In the genomic region with DNA sequence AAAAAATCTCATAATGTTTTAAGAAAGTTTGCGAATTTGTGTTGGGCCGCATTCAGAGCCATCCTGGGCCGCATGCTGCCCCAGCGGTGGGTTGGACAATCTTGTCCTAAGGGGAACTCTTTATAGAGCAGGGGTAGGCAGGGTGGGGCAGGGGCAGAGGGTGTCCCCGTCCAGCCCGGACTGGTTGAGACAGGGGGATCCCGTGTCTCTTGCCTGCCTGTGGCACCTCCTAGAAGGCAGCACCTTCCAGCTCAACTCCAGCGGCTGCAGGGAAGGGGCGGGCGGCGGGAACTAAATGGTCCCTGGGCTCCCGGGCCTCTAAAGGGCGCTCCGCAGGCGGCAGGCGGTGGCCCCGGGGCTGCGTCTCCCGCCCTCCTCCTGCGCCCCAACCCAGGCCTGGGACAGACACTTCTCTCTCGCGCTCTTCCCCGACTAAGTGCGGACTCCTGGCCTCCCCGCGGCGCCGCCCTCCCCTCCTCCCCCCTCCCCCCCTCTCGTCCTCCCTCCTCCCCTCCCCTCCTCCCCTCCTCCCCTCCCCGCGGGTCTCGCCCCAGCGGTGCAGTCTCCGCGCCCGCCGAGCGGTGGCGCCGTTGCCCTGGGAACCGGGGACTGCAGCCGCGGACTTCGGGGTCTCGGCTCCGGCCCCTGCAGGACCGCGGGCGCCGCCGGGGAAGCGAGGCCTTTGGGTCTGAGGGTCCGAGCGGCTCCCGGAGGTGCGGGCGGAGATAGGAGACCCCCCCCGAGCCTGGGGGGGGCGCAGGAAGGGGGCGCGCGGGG, we compare ENCODE assay signal across 1 cellular context.
TF ChIP-seq lines count a peak whose summit lies in the region.

No MANE protein-coding gene starts in this region.

TF ChIP-seq in GM23338, 12 proteins besides CTCF, POLR2A, EP300 and RAD21:
- TF ChIP-seq, protein P1, sequence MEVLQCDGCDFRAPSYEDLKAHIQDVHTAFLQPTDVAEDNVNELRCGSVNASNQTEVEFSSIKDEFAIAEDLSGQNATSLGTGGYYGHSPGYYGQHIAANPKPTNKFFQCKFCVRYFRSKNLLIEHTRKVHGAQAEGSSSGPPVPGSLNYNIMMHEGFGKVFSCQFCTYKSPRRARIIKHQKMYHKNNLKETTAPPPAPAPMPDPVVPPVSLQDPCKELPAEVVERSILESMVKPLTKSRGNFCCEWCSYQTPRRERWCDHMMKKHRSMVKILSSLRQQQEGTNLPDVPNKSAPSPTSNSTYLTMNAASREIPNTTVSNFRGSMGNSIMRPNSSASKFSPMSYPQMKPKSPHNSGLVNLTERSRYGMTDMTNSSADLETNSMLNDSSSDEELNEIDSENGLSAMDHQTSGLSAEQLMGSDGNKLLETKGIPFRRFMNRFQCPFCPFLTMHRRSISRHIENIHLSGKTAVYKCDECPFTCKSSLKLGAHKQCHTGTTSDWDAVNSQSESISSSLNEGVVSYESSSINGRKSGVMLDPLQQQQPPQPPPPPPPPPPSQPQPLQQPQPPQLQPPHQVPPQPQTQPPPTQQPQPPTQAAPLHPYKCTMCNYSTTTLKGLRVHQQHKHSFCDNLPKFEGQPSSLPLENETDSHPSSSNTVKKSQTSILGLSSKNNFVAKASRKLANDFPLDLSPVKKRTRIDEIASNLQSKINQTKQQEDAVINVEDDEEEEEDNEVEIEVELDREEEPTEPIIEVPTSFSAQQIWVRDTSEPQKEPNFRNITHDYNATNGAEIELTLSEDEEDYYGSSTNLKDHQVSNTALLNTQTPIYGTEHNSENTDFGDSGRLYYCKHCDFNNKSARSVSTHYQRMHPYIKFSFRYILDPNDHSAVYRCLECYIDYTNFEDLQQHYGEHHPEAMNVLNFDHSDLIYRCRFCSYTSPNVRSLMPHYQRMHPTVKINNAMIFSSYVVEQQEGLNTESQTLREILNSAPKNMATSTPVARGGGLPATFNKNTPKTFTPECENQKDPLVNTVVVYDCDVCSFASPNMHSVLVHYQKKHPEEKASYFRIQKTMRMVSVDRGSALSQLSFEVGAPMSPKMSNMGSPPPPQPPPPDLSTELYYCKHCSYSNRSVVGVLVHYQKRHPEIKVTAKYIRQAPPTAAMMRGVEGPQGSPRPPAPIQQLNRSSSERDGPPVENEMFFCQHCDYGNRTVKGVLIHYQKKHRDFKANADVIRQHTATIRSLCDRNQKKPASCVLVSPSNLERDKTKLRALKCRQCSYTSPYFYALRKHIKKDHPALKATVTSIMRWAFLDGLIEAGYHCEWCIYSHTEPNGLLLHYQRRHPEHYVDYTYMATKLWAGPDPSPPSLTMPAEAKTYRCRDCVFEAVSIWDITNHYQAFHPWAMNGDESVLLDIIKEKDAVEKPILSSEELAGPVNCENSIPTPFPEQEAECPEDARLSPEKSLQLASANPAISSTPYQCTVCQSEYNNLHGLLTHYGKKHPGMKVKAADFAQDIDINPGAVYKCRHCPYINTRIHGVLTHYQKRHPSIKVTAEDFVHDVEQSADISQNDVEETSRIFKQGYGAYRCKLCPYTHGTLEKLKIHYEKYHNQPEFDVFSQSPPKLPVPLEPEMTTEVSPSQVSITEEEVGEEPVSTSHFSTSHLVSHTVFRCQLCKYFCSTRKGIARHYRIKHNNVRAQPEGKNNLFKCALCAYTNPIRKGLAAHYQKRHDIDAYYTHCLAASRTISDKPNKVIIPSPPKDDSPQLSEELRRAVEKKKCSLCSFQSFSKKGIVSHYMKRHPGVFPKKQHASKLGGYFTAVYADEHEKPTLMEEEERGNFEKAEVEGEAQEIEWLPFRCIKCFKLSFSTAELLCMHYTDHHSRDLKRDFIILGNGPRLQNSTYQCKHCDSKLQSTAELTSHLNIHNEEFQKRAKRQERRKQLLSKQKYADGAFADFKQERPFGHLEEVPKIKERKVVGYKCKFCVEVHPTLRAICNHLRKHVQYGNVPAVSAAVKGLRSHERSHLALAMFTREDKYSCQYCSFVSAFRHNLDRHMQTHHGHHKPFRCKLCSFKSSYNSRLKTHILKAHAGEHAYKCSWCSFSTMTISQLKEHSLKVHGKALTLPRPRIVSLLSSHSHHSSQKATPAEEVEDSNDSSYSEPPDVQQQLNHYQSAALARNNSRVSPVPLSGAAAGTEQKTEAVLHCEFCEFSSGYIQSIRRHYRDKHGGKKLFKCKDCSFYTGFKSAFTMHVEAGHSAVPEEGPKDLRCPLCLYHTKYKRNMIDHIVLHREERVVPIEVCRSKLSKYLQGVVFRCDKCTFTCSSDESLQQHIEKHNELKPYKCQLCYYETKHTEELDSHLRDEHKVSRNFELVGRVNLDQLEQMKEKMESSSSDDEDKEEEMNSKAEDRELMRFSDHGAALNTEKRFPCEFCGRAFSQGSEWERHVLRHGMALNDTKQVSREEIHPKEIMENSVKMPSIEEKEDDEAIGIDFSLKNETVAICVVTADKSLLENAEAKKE (CRISPR knock-in tag; IDR thresholded peaks at IDR 0.05) = no peak
- TF ChIP-seq ZNF331 (CRISPR knock-in tag; IDR thresholded peaks at IDR 0.05; ENCODE audit: low read depth) (no peak), EZH2 (IDR thresholded peaks at IDR 0.05; ENCODE audit: low read depth, unreplicated experiment) (no peak), JUNB (IDR thresholded peaks at IDR 0.05; ENCODE audit: unreplicated experiment) (no peak), EZH2phosphoT487 (IDR thresholded peaks at IDR 0.05; ENCODE audit: unreplicated experiment) (no peak), STAT1 (IDR thresholded peaks at IDR 0.05; ENCODE audit: unreplicated experiment) (no peak), ETS1 (IDR thresholded peaks at IDR 0.05) (no peak), REST (IDR thresholded peaks at IDR 0.05; ENCODE audit: unreplicated experiment) (no peak), POLR2AphosphoS5 (IDR thresholded peaks at IDR 0.05; ENCODE audit: low read depth) (no peak)
